In genomic region chr1:19612516-19612915, GRCh38 we compare ENCODE assay signal across 1 cellular context.
TF ChIP-seq lines count a peak whose summit lies in the region.

No MANE protein-coding gene starts in this region.

TF ChIP-seq in WTC11, 78 proteins besides CTCF, POLR2A, EP300 and RAD21 (continued from another document):
- no peak for TF ChIP-seq ZNF317 (CRISPR knock-in tag; IDR thresholded peaks at IDR 0.05; ENCODE audit: borderline replicate concordance, low read depth)
- no peak for TF ChIP-seq EMX1 (CRISPR knock-in tag; IDR thresholded peaks at IDR 0.05)
